ENCODE assay signal across 37 cellular contexts in the genomic region with DNA sequence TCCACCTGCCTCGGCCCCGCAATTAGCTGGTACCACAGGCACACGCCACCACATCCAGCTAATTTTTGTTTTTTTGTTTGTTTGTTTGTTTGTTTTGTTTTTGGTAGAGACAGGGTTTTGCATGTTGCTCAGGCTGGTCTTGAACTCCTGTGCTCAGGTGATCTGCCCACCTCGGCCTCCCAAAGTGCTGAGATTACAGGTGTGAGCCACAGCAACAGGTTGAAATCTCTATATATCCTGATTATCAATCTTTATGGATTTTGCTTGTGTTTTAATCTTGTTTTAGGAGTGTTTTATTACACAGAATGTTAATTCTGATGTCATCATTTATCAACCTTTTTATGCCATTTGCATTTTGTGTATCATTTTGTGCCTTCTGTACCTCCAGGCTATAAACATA. TPM values are rescaled to one million over a fixed set of nuclear protein-coding genes. Genes with fewer than 3 reads are reported as not detected.
"Had no signal": no experiment of that assay in that cellular context is flagged by ENCODE, and none has a peak within 500 bp of the region (broad histone marks: within the 10 kb centered on the region; RNA-seq: fewer than 3 reads in every experiment).

No MANE protein-coding gene starts in this region.

- ATAC-seq: activated CD4-positive, alpha-beta T cell treated with anti-CD3 and anti-CD28 coated beads for 36 hours; activated CD8-positive, alpha-beta memory T cell treated with anti-CD3 and anti-CD28 coated beads, Interleukin-2, amount 10 ng/mL, durations not matched to agents 7 days and 5 days; activated CD8-positive, alpha-beta T cell treated with anti-CD3 and anti-CD28 coated beads, Interleukin-2, amount 10 ng/mL, durations not matched to agents 7 days and 5 days; activated naive CD8-positive, alpha-beta T cell treated with anti-CD3 and anti-CD28 coated beads, Interleukin-2, amount 50 U/mL, for 24 hours; gastroesophageal sphincter; heart right ventricle; T-cell had no signal

- H3K9me3 ChIP-seq: adrenal gland, body of pancreas, colonic mucosa, esophagus squamous epithelium, gastroesophageal sphincter, heart right ventricle had no signal

- H3K27ac Mint-ChIP-seq: activated CD4-positive, alpha-beta memory T cell treated with anti-CD3 and anti-CD28 coated beads for 36 hours; activated CD4-positive, alpha-beta T cell treated with anti-CD3 and anti-CD28 coated beads for 36 hours; activated CD4-positive, alpha-beta T cell treated with anti-CD3 and anti-CD28 coated beads, Interleukin-2, amount 10 ng/mL, durations not matched to agents 24 days and 14 days; activated CD8-positive, alpha-beta memory T cell treated with anti-CD3 and anti-CD28 coated beads, Interleukin-2, amount 10 ng/mL, durations not matched to agents 7 days and 5 days; activated CD8-positive, alpha-beta T cell treated with anti-CD3 and anti-CD28 coated beads, Interleukin-2, amount 10 ng/mL, durations not matched to agents 7 days and 5 days; activated naive CD4-positive, alpha-beta T cell treated with anti-CD3 and anti-CD28 coated beads, Interleukin-2, amount 50 U/mL, for 24 hours; activated naive CD8-positive, alpha-beta T cell treated with anti-CD3 and anti-CD28 coated beads for 36 hours; activated naive CD8-positive, alpha-beta T cell treated with anti-CD3 and anti-CD28 coated beads, Interleukin-2, amount 50 U/mL, for 24 hours; activated T-helper 1 cell treated with anti-CD3 and anti-CD28 coated beads, Interleukin-12 subunit alpha, Interleukin-12 subunit beta, Interleukin-2, Interleukin-4 antibody, amounts not matched to agents 30 ng/mL and 10 ng/mL and 1 ng/mL, durations not matched to agents 14 hours and 24 hours and 36 hours; T-cell; T-helper 1 cell treated with Interleukin-12 subunit alpha and Interleukin-12 subunit beta and Interleukin-4 antibody, amounts not matched to agents 30 μg/mL and 1 μg/mL, for 36 hours; T-helper 2 cell treated with Interferon-gamma antibody and Interleukin-4, amounts not matched to agents 5 μg/mL and 100 μg/mL, for 36 hours had no signal

- H3K27ac ChIP-seq: adrenal gland, colonic mucosa, epithelial cell of prostate, esophagus squamous epithelium, gastroesophageal sphincter, heart right ventricle had no signal

- DNase-seq: activated CD4-positive, alpha-beta memory T cell treated with anti-CD3 and anti-CD28 coated beads for 36 hours; activated CD4-positive, alpha-beta T cell treated with anti-CD3 and anti-CD28 coated beads for 36 hours; activated CD4-positive, alpha-beta T cell treated with anti-CD3 and anti-CD28 coated beads, Interleukin-2, amount 10 ng/mL, durations not matched to agents 24 days and 14 days; activated CD4-positive, CD25-positive, alpha-beta regulatory T cell; activated CD4-positive, CD25-positive, alpha-beta regulatory T cell treated with anti-CD3 and anti-CD28 coated beads, Interleukin-2, amount 50 U/mL, for 72 hours; activated CD8-positive, alpha-beta memory T cell treated with anti-CD3 and anti-CD28 coated beads, Interleukin-2, amount 10 ng/mL, durations not matched to agents 7 days and 5 days; activated CD8-positive, alpha-beta memory T cell treated with anti-CD3 and anti-CD28 coated beads, Interleukin-2, amount 50 U/mL, for 4 hours; activated CD8-positive, alpha-beta T cell treated with anti-CD3 and anti-CD28 coated beads, Interleukin-2, amount 10 ng/mL, durations not matched to agents 7 days and 5 days; activated naive CD4-positive, alpha-beta T cell; activated naive CD8-positive, alpha-beta T cell treated with anti-CD3 and anti-CD28 coated beads for 36 hours; activated naive CD8-positive, alpha-beta T cell treated with anti-CD3 and anti-CD28 coated beads, Interleukin-2, amount 50 U/mL, for 24 hours; activated T-cell treated with anti-CD3 and anti-CD28 coated beads, Interleukin-2, amount 50 U/mL, for 1 hour; activated T-cell treated with anti-CD3 and anti-CD28 coated beads, Interleukin-2, amount 50 U/mL, for 48 hours; adrenal gland; amygdala; aorta; caudate nucleus; cerebellar nuclear complex; colonic mucosa; effector CD8-positive, alpha-beta T cell; esophagus squamous epithelium; foreskin melanocyte; heart right ventricle; SW 1271; T-cell; T1000 had no signal

- H3K4me3 ChIP-seq: adrenal gland, body of pancreas, colonic mucosa, esophagus squamous epithelium, gastroesophageal sphincter, heart right ventricle had no signal

- H3K4me1 ChIP-seq: adrenal gland, colonic mucosa had no signal

- H3K4me1 Mint-ChIP-seq: activated CD4-positive, alpha-beta T cell treated with anti-CD3 and anti-CD28 coated beads for 36 hours; activated CD8-positive, alpha-beta memory T cell treated with anti-CD3 and anti-CD28 coated beads, Interleukin-2, amount 10 ng/mL, durations not matched to agents 7 days and 5 days; activated naive CD4-positive, alpha-beta T cell treated with anti-CD3 and anti-CD28 coated beads, Interleukin-2, amount 50 U/mL, for 24 hours had no signal

- H3K36me3 ChIP-seq: adrenal gland, colonic mucosa, esophagus squamous epithelium, gastroesophageal sphincter, heart right ventricle had no signal

- FAIRE-seq: endometrium, endothelial cell of umbilical vein had no signal

- H3K36me3 Mint-ChIP-seq: activated CD4-positive, alpha-beta memory T cell treated with anti-CD3 and anti-CD28 coated beads for 36 hours; activated CD8-positive, alpha-beta memory T cell treated with anti-CD3 and anti-CD28 coated beads, Interleukin-2, amount 10 ng/mL, durations not matched to agents 7 days and 5 days; activated naive CD4-positive, alpha-beta T cell treated with anti-CD3 and anti-CD28 coated beads, Interleukin-2, amount 50 U/mL, for 24 hours; activated naive CD8-positive, alpha-beta T cell treated with anti-CD3 and anti-CD28 coated beads for 36 hours; T-cell had no signal

- H3K27me3 ChIP-seq: adrenal gland, body of pancreas, colonic mucosa, esophagus squamous epithelium had no signal

- H3K27me3 Mint-ChIP-seq: activated CD4-positive, alpha-beta T cell treated with anti-CD3 and anti-CD28 coated beads for 36 hours; activated CD8-positive, alpha-beta memory T cell treated with anti-CD3 and anti-CD28 coated beads, Interleukin-2, amount 10 ng/mL, durations not matched to agents 7 days and 5 days; activated naive CD4-positive, alpha-beta T cell treated with anti-CD3 and anti-CD28 coated beads, Interleukin-2, amount 50 U/mL, for 24 hours; activated naive CD8-positive, alpha-beta T cell treated with anti-CD3 and anti-CD28 coated beads for 36 hours; activated naive CD8-positive, alpha-beta T cell treated with anti-CD3 and anti-CD28 coated beads, Interleukin-2, amount 50 U/mL, for 24 hours; T-cell had no signal

- H3K4me3 Mint-ChIP-seq: activated CD4-positive, alpha-beta memory T cell treated with anti-CD3 and anti-CD28 coated beads for 36 hours; activated CD4-positive, alpha-beta T cell treated with anti-CD3 and anti-CD28 coated beads for 36 hours; activated CD4-positive, alpha-beta T cell treated with anti-CD3 and anti-CD28 coated beads, Interleukin-2, amount 10 ng/mL, durations not matched to agents 24 days and 14 days; activated CD8-positive, alpha-beta memory T cell treated with anti-CD3 and anti-CD28 coated beads, Interleukin-2, amount 10 ng/mL, durations not matched to agents 7 days and 5 days; activated CD8-positive, alpha-beta T cell treated with anti-CD3 and anti-CD28 coated beads, Interleukin-2, amount 10 ng/mL, durations not matched to agents 7 days and 5 days; activated naive CD4-positive, alpha-beta T cell treated with anti-CD3 and anti-CD28 coated beads, Interleukin-2, amount 50 U/mL, for 24 hours; activated naive CD8-positive, alpha-beta T cell treated with anti-CD3 and anti-CD28 coated beads for 36 hours; activated naive CD8-positive, alpha-beta T cell treated with anti-CD3 and anti-CD28 coated beads, Interleukin-2, amount 50 U/mL, for 24 hours; activated T-helper 1 cell treated with anti-CD3 and anti-CD28 coated beads, Interleukin-12 subunit alpha, Interleukin-12 subunit beta, Interleukin-2, Interleukin-4 antibody, amounts not matched to agents 30 ng/mL and 10 ng/mL and 1 ng/mL, durations not matched to agents 14 hours and 24 hours and 36 hours; T-cell; T-helper 1 cell treated with Interleukin-12 subunit alpha and Interleukin-12 subunit beta and Interleukin-4 antibody, amounts not matched to agents 30 μg/mL and 1 μg/mL, for 36 hours; T-helper 2 cell treated with Interferon-gamma antibody and Interleukin-4, amounts not matched to agents 5 μg/mL and 100 μg/mL, for 36 hours had no signal

RNA-seq across cellular contexts. Expression of gene RAB11FIP4, which starts 48.2 kb away (rescaled TPM):
- total RNA-seq: dermis microvascular lymphatic vessel endothelial cell, glomerular endothelial cell had no signal
